ENCODE assay signal across 22 cellular contexts in genomic region chr3:114716916-114717315, GRCh38.
"Had no signal": no experiment of that assay in that cellular context is flagged by ENCODE, and none has a peak within 500 bp of the region (broad histone marks: within the 10 kb centered on the region; RNA-seq: fewer than 3 reads in every experiment).

No MANE protein-coding gene starts in this region.

- H3K36me3 Mint-ChIP-seq: type B pancreatic cell had no signal

- H3K27me3 ChIP-seq: colonic mucosa, esophagus squamous epithelium, hepatocyte, spleen, suprapubic skin, thyroid gland had no signal

- H3K4me2 ChIP-seq: hepatocyte had no signal

- H3K36me3 ChIP-seq: colonic mucosa, esophagus squamous epithelium, spleen, suprapubic skin, thyroid gland had no signal

- H2AFZ ChIP-seq: hepatocyte had no signal

- H3K27me3 Mint-ChIP-seq: naive thymus-derived CD8-positive, alpha-beta T cell; type B pancreatic cell had no signal

- H3K27ac Mint-ChIP-seq: type B pancreatic cell had no signal

- H3K79me2 ChIP-seq: hepatocyte had no signal

- H3K4me3 Mint-ChIP-seq: naive thymus-derived CD8-positive, alpha-beta T cell; neural crest cell; type B pancreatic cell had no signal

- H3K9me3 Mint-ChIP-seq: naive thymus-derived CD8-positive, alpha-beta T cell; neural crest cell; type B pancreatic cell had no signal

- H3K9me3 ChIP-seq: colonic mucosa, esophagus squamous epithelium, mucosa of descending colon, spleen, suprapubic skin, thyroid gland had no signal

- DNase-seq: colonic mucosa; dermis blood vessel endothelial cell; esophagus squamous epithelium; foreskin fibroblast; head of caudate nucleus; kidney glomerular epithelial cell; mammary epithelial cell; mucosa of descending colon; naive thymus-derived CD8-positive, alpha-beta T cell; posterior cingulate gyrus; right cardiac atrium; spleen; stimulated activated CD4-positive, alpha-beta T cell treated with anti-CD3 and anti-CD28 coated beads, Interleukin-15, amount 100 ng/mL, for 24 hours; stimulated activated CD4-positive, alpha-beta T cell treated with anti-CD3 and anti-CD28 coated beads, Interleukin-1b, Interleukin-23, amount 100 ng/mL, for 48 hours; stimulated activated CD4-positive, alpha-beta T cell treated with anti-CD3 and anti-CD28 coated beads, Interleukin-4, amount 100 ng/mL, for 24 hours; stimulated activated naive CD4-positive, alpha-beta T cell treated with Interleukin-2 at 50 U/mL for 16 hours; thyroid gland had no signal

- ATAC-seq: left lobe of liver; mucosa of descending colon; naive thymus-derived CD8-positive, alpha-beta T cell; right cardiac atrium had no signal

- H3K27ac ChIP-seq: colonic mucosa, esophagus squamous epithelium, hepatocyte, spleen, suprapubic skin, thyroid gland had no signal

- H3K4me1 ChIP-seq: colonic mucosa, spleen had no signal

- H3K4me3 ChIP-seq: colonic mucosa, esophagus squamous epithelium, hepatocyte, mucosa of descending colon, spleen, suprapubic skin, thyroid gland had no signal
